ENCODE assay signal across 8 cellular contexts in the genomic region with DNA sequence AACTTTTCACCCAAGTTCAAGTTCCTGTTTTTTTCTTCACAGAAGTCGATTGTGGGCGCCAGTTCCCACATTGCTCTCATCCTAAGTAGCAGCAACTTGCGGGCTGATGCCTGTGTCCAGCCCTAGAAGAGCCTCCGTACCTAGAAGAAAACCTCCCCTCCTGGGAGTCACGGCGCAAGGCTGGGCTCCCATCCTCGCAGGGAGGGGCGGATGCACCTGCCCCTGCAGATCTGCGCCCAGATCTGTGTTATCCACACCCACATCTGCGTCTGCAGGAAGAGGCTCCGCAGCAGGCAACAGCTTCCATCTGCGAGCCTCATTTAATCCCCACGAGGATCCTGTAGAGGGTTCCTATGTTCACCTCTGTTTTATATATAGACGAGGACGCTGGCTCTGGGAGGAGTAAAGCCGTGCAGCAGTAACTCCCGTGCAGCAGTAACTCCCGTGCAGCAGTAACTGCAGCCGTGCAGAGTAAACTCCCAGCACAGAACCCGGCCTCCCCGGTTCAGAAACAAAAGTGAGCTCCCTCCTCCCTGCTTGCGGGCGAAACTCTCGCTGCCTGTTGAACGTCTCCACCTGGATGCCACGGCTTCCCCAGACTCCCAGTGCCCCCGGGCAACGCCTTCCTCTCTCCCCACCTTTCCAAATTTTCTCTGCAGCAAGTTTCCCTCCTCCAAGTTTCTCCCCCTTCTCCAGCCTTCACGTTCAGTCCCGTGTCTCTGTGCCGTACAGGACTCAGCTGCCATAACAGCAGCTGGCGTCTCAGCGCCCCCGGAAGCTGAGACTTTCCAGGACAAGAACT. TPM values are rescaled to one million over a fixed set of nuclear protein-coding genes. Genes with fewer than 3 reads are reported as not detected.
A peak's percentile ranks its signal among the peaks of the same experiment; 100 is the strongest.
DNase-seq lines count a peak whose midpoint lies in the region; ATAC-seq and TF ChIP-seq lines count a peak whose summit lies in the region.

No MANE protein-coding gene starts in this region.

- H3K4me2 ChIP-seq in skeletal muscle satellite cell (ENCODE audit: low read length) = peak overlapping the region; percentile 57

- H3K27me3 ChIP-seq in BJ (ENCODE audit: control insufficient read depth, insufficient read depth, low read length) (no peaks in the 10 kb centered on the region), esophagus muscularis mucosa (peaks cover 0 to 81% (median 2%) of the 10 kb centered on the region in 4 donors), skeletal muscle satellite cell (ENCODE audit: control insufficient read depth, insufficient read depth, low read length) (peaks cover 13% of the 10 kb centered on the region)

- H3K4me3 ChIP-seq in BJ (ENCODE audit: low read depth, low read length) (peak overlapping the region; percentile 20), esophagus muscularis mucosa (peak overlapping the region; percentile 25 to 46 (median 31)), skeletal muscle satellite cell (ENCODE audit: low read length) (peak overlapping the region; percentile 35)

- CTCF ChIA-PET in BJ (lab: Yijun Ruan, JAX) = interaction anchor here (1.0 to 2.5 kb wide), 4 partner anchors 10 to 595 kb away, joined by 3 to 11 read pairs (median 4); no protein-coding TSS in a partner anchor

- no peak for TF ChIP-seq EP300 in esophagus muscularis mucosa (IDR thresholded peaks at IDR 0.05)

- DNase-seq in BJ (ENCODE audit: low read depth) (no peak), esophagus muscularis mucosa (ENCODE audit: extremely low spot score) (no peak), mesenteric fat pad (ENCODE audit: low spot score) (no peak), NCI-H2196 treated with DMSO at 0.1 percent for 48 hours (lab: John Stamatoyannopoulos, UW; ENCODE audit: unreplicated experiment) (no peak)
- peak; percentile 24 for DNase-seq in activated CD4-positive, alpha-beta T cell treated with anti-CD3 and anti-CD28 coated beads for 1 hour

- intact Hi-C loops in esophagus muscularis mucosa (cut with DNase I) = no loop called here

- no peak overlapping the region for H3K27ac ChIP-seq in esophagus muscularis mucosa (replicated peaks in 1 of 4)

- ATAC-seq in HG03175 (IDR thresholded peaks at IDR 0.05; ENCODE audit: unreplicated experiment) (peak; percentile 36), HG02885 (IDR thresholded peaks at IDR 0.05; ENCODE audit: poor library complexity, unreplicated experiment) (no peak)

- TF ChIP-seq CTCF in BJ (IDR thresholded peaks at IDR 0.05; ENCODE audit: insufficient read depth, low read depth, low read length) (no peak), esophagus muscularis mucosa (IDR thresholded peaks at IDR 0.05) (no peak)

- no peaks in the 10 kb centered on the region for H3K9me3 ChIP-seq in esophagus muscularis mucosa
- H3K9me3 ChIP-seq in skeletal muscle satellite cell (replicated peaks; ENCODE audit: low read length) = no peaks in the 10 kb centered on the region

- POLR2A ChIA-PET in BJ (lab: Charles Lee) = no interaction called here

- WGBS in esophagus muscularis mucosa = 5% methylated on average over 32 of the region's 34 CpGs

- TF ChIP-seq POLR2A in esophagus muscularis mucosa (IDR thresholded peaks at IDR 0.05; ENCODE audit: low read depth) = no peak

- H3K4me1 ChIP-seq in esophagus muscularis mucosa (peaks cover 0 to 10% (median 8%) of the 10 kb centered on the region in 4 donors), skeletal muscle satellite cell (ENCODE audit: control insufficient read depth, insufficient read depth, low read length) (no peaks in the 10 kb centered on the region)

- no peak overlapping the region for H3K9ac ChIP-seq in skeletal muscle satellite cell (ENCODE audit: low read depth, low read length)

- H3K36me3 ChIP-seq in BJ (ENCODE audit: control insufficient read depth, insufficient read depth, low read length) (no peaks in the 10 kb centered on the region), esophagus muscularis mucosa (no peaks in the 10 kb centered on the region), skeletal muscle satellite cell (ENCODE audit: insufficient read depth, low read length) (no peaks in the 10 kb centered on the region)

RNA-seq across cellular contexts. Expression of a gene that starts 23.5 kb away (rescaled TPM):
- not detected in 2 replicates for polyA plus RNA-seq in BJ (2011; rRNA removed)
- polyA minus RNA-seq in BJ (2011; rRNA and poly(A)+ RNA removed) = not detected in 2 replicates
- total RNA-seq in esophagus muscularis mucosa = 10 to 100 TPM in 3 of 4 donors, 1 to 10 TPM in 1; 7.6 to 23.4 (median 13.0) TPM
- total RNA-seq in skeletal muscle satellite cell (2012; rRNA removed) = not detected in 2 replicates
- total RNA-seq in mesenteric fat pad = 63.8 TPM

RNA-seq across cellular contexts. Expression of a gene that starts 27.1 kb away (rescaled TPM):
- not detected in 2 replicates for polyA plus RNA-seq in BJ (2011; rRNA removed)
- polyA minus RNA-seq in BJ (2011; rRNA and poly(A)+ RNA removed) = not detected in 2 replicates
- total RNA-seq in esophagus muscularis mucosa (1 to 10 TPM in 3 of 4 donors, under 1 TPM in 1; 0.83 to 8.0 (median 5.6) TPM), mesenteric fat pad (not detected)
- total RNA-seq in skeletal muscle satellite cell (2012; rRNA removed) = not detected in 2 replicates

RNA-seq across cellular contexts. Expression of a gene that starts 49.2 kb away (rescaled TPM):
- polyA plus RNA-seq in BJ (2011; rRNA removed) = not detected in 2 replicates
- not detected in 2 replicates for polyA minus RNA-seq in BJ (2011; rRNA and poly(A)+ RNA removed)
- total RNA-seq in esophagus muscularis mucosa (not detected), mesenteric fat pad (1.0 TPM)
- not detected in 2 replicates for total RNA-seq in skeletal muscle satellite cell (2012; rRNA removed)
